8 cellular contexts compared by ENCODE assay signal in genomic region chr2:33599175-33599942, GRCh38. TPM values are rescaled to one million over a fixed set of nuclear protein-coding genes. Genes with fewer than 3 reads are reported as not detected.
DNase-seq lines count a peak whose midpoint lies in the region; ATAC-seq and TF ChIP-seq lines count a peak whose summit lies in the region.

Gene FAM98A, minus strand, starts transcription at chr2:33599299. Its CDS starts 78 bp downstream, at chr2:33599221.

- H3K27me3 ChIP-seq in GM23338 (ENCODE audit: insufficient read depth) = no peaks in the 10 kb centered on the region

- H3K36me3 ChIP-seq in GM23338 (ENCODE audit: insufficient read depth) = no peaks in the 10 kb centered on the region; the same call in 1 of the 2 replicates

- H3K4me1 Mint-ChIP-seq in GM23338 (peaks cover 28% of the 10 kb centered on the region), naive B cell (peaks cover 13 to 49% (median 24%) of the 10 kb centered on the region in 3 donors)
- H3K4me1 Mint-ChIP-seq in stimulated activated memory B cell treated with anti-CD40 and anti-IgM and Interleukin-4, amounts not matched to agents 10 μg/mL and 1 μg/mL and 100 μg/mL, for 72 hours = peaks cover 18% of the 10 kb centered on the region

- H3K27ac Mint-ChIP-seq in GM23338 = peak within 1 kb of the TSS; percentile 96
- H3K27ac Mint-ChIP-seq in naive B cell = peak within 1 kb of the TSS; percentile 87 to 98 (median 96)
- peak within 1 kb of the TSS; percentile 86 for H3K27ac Mint-ChIP-seq in stimulated activated memory B cell treated with anti-CD40 and anti-IgM and Interleukin-4, amounts not matched to agents 10 μg/mL and 1 μg/mL and 100 μg/mL, for 72 hours

- peak within 1 kb of the TSS; percentile 90 for H3K4me2 ChIP-seq in GM23338

- H3K9me2 ChIP-seq in GM23338 (ENCODE audit: insufficient read depth) = no peaks in the 10 kb centered on the region

- H3K27me3 Mint-ChIP-seq in GM23338 (ENCODE audit: insufficient read depth, low read depth, poor library complexity) (peaks cover 9% of the 10 kb centered on the region), naive B cell (no peaks in the 10 kb centered on the region)
- no peaks in the 10 kb centered on the region for H3K27me3 Mint-ChIP-seq in stimulated activated memory B cell treated with anti-CD40 and anti-IgM and Interleukin-4, amounts not matched to agents 10 μg/mL and 1 μg/mL and 100 μg/mL, for 72 hours

- H3F3A ChIP-seq in GM23338 (replicated peaks; ENCODE audit: low read depth) = no peaks in the 10 kb centered on the region

- H3K36me3 Mint-ChIP-seq in GM23338 (ENCODE audit: low read depth) (peaks cover 10% of the 10 kb centered on the region), naive B cell (peaks cover 0 to 9% of the 10 kb centered on the region in 2 donors)
- peaks cover under 1% of the 10 kb centered on the region for H3K36me3 Mint-ChIP-seq in stimulated activated memory B cell treated with anti-CD40 and anti-IgM and Interleukin-4, amounts not matched to agents 10 μg/mL and 1 μg/mL and 100 μg/mL, for 72 hours

- H3K27ac ChIP-seq in GM23338 (ENCODE audit: low read depth) = peak within 1 kb of the TSS; percentile 32; the same call in 1 of the 2 replicates

- no peaks in the 10 kb centered on the region for H4K20me1 ChIP-seq in GM23338 (replicated peaks; ENCODE audit: insufficient read depth)

- peak within 1 kb of the TSS; percentile 69 for H3K4me3 ChIP-seq in GM23338

- peaks cover 38% of the 10 kb centered on the region for H3K4me1 ChIP-seq in GM23338 (ENCODE audit: insufficient read depth)

- H2AFZ ChIP-seq in GM23338 = peak within 1 kb of the TSS; percentile 30

- peak; percentile 100 for DNase-seq in EH (ENCODE audit: low read depth)
- peak; percentile 97 for DNase-seq in GM23338 (ENCODE audit: low spot score)
- DNase-seq in LHCN-M2 (ENCODE audit: low read depth) = peak; percentile 99
- DNase-seq in RPMI8226 = peak; percentile 99
- peak; percentile 98 for DNase-seq in activated T-helper 1 cell treated with anti-CD3 and anti-CD28 coated beads, Interleukin-2, amount 50 U/mL, for 16 hours (ENCODE audit: low read depth in 1 of 2, low spot score in 1 of 2)
- peak; percentile 99 for DNase-seq in fibroblast of gingiva (ENCODE audit: low read depth)
- DNase-seq in naive B cell = peak; percentile 98

- peaks cover 76% of the 10 kb centered on the region for H3K79me2 ChIP-seq in GM23338 (replicated peaks; ENCODE audit: insufficient read depth)

- peak within 1 kb of the TSS; percentile 93 for H3K4me3 Mint-ChIP-seq in GM23338
- H3K4me3 Mint-ChIP-seq in naive B cell = peak within 1 kb of the TSS; percentile 90 to 99 (median 98)
- H3K4me3 Mint-ChIP-seq in stimulated activated memory B cell treated with anti-CD40 and anti-IgM and Interleukin-4, amounts not matched to agents 10 μg/mL and 1 μg/mL and 100 μg/mL, for 72 hours = peak within 1 kb of the TSS; percentile 94

- H3K9me3 Mint-ChIP-seq in GM23338 (no peaks in the 10 kb centered on the region), naive B cell (no peaks in the 10 kb centered on the region)
- no peaks in the 10 kb centered on the region for H3K9me3 Mint-ChIP-seq in stimulated activated memory B cell treated with anti-CD40 and anti-IgM and Interleukin-4, amounts not matched to agents 10 μg/mL and 1 μg/mL and 100 μg/mL, for 72 hours

- peak in 1 of 2 experiments; percentile 17; a peak in 2 of 4 replicates for TF ChIP-seq CTCF in GM23338 (conservative IDR thresholded peaks at IDR 0.05; ENCODE audit: low read depth in 2 of 2)

- ATAC-seq in GM23338 (peak; percentile 84), naive B cell (ENCODE audit: low read depth in 2 of 2) (peak; percentile 87 to 89)
- ATAC-seq in stimulated activated memory B cell treated with anti-CD40 and anti-IgM and Interleukin-4, amounts not matched to agents 10 μg/mL and 1 μg/mL and 100 μg/mL, for 72 hours = peak; percentile 98

TF ChIP-seq in GM23338, 12 proteins besides CTCF, POLR2A, EP300 and RAD21:
- TF ChIP-seq ZNF331 (CRISPR knock-in tag; IDR thresholded peaks at IDR 0.05; ENCODE audit: low read depth) = no peak
- TF ChIP-seq CREB1 (CRISPR knock-in tag; IDR thresholded peaks at IDR 0.05; ENCODE audit: low read depth) = 0 out of 2 replicates have a peak, but pooled peaks have one; percentile 19
- peak; percentile 74 for TF ChIP-seq POLR2AphosphoS5 (IDR thresholded peaks at IDR 0.05; ENCODE audit: low read depth)

RNA-seq across cellular contexts. Expression of gene FAM98A, which starts in this region (rescaled TPM):
- total RNA-seq in GM23338 (2014; rRNA removed; shearing (Covaris generic)) = 68.6 and 78.8 TPM in 2 replicates
- polyA plus RNA-seq in GM23338 (2016; fragmentation: Nextera tagmentation; extraction: Ambion mirVana) (148 and 149 TPM in 2 replicates), naive B cell (ENCODE audit: low read depth in 6 of 6) (10 to 100 TPM in 5 of 6 donors, 1 to 10 TPM in 1; 8.4 to 33.2 (median 21.2) TPM)
- total RNA-seq in LHCN-M2 (2014; rRNA removed) = 41.2 and 52.7 TPM in 2 replicates
- 106 TPM for polyA plus RNA-seq in LHCN-M2 (2012)

Comparison
In these comparisons a context has a peak if more than half of its experiments do, and no peak if none do; other contexts are left out.
1. Peak in every context shown above with its lines: DNase-seq, ATAC-seq, H3K4me3 ChIP-seq and H3K27ac ChIP-seq.